In genomic region chr4:123568936-123569335, GRCh38 we compare ENCODE assay signal across 15 cellular contexts.
DNase-seq lines count a peak whose midpoint lies in the region; TF ChIP-seq lines count a peak whose summit lies in the region.
"Had no signal": no experiment of that assay in that cellular context is flagged by ENCODE, and none has a peak within 500 bp of the region (broad histone marks: within the 10 kb centered on the region; RNA-seq: fewer than 3 reads in every experiment).

No MANE protein-coding gene starts in this region.

- DNase-seq in NCI-H226 (peak; percentile 18), amniotic epithelial cell (ENCODE audit: low read depth) (peak; percentile 30), fibroblast of villous mesenchyme (ENCODE audit: low read depth) (peak; percentile 64), NCI-H1694 (lab: John Stamatoyannopoulos, UW) (no peak)
- no peak for DNase-seq in stimulated activated naive CD4-positive, alpha-beta T cell (lab: John Stamatoyannopoulos, UW)
- DNase-seq in stimulated activated CD4-positive, alpha-beta T cell treated with anti-CD3 and anti-CD28 coated beads, Interleukin-1b, Interleukin-23, amount 100 ng/mL, for 48 hours: no peak
- DNase-seq: AML-193; Caco-2; CD4-positive, alpha-beta T cell; DMS153; DMS79; GDM1; GOT3; H7; HFFc6 had no signal

- no peak for TF ChIP-seq CTCF in fibroblast of villous mesenchyme (IDR thresholded peaks at IDR 0.05; ENCODE audit: insufficient read depth, low read depth, low read length)

- no peak overlapping the region for H3K4me3 ChIP-seq in fibroblast of villous mesenchyme (ENCODE audit: low read depth, low read length)

Comparison
In these comparisons a context has a peak if more than half of its experiments do, and no peak if none do; other contexts are left out.
1. DNase-seq: peak in NCI-H226 (single experiment), amniotic epithelial cell (single experiment) and fibroblast of villous mesenchyme (single experiment); none in stimulated activated naive CD4-positive, alpha-beta T cell (0 of 6), NCI-H1694 (single experiment) and stimulated activated CD4-positive, alpha-beta T cell treated with anti-CD3 and anti-CD28 coated beads, Interleukin-1b, Interleukin-23, amount 100 ng/mL, for 48 hours (single experiment).